Comparison of ENCODE assay signal across 1 cellular context in genomic region chr2:74483675-74484164, GRCh38.
A peak's percentile ranks its signal among the peaks of the same experiment; 100 is the strongest.
TF ChIP-seq lines count a peak whose summit lies in the region.

No MANE protein-coding gene starts in this region.

TF ChIP-seq in HepG2, 621 proteins besides CTCF, POLR2A, EP300 and RAD21:
- TF ChIP-seq CHD4 (IDR thresholded peaks at IDR 0.05; ENCODE audit: borderline replicate concordance, low read length) (0 out of 2 replicates have a peak, but pooled peaks have one; percentile 19), ZMYM3 (CRISPR knock-in tag; IDR thresholded peaks at IDR 0.05) (0 out of 2 replicates have a peak, but pooled peaks have one; percentile 21), TRAFD1 (CRISPR knock-in tag; IDR thresholded peaks at IDR 0.05; ENCODE audit: borderline replicate concordance) (peak; percentile 13; the same call in 1 of the 2 replicates), ZNF121 (CRISPR knock-in tag; IDR thresholded peaks at IDR 0.05) (peak; percentile 98), ZNF362 (CRISPR knock-in tag; IDR thresholded peaks at IDR 0.05; ENCODE audit: borderline replicate concordance) (0 out of 2 replicates have a peak, but pooled peaks have one; percentile 27), HMGXB3 (CRISPR knock-in tag; IDR thresholded peaks at IDR 0.05; ENCODE audit: borderline replicate concordance) (0 out of 2 replicates have a peak, but pooled peaks have one; percentile 4), ZBTB38 (CRISPR knock-in tag; IDR thresholded peaks at IDR 0.05) (0 out of 2 replicates have a peak, but pooled peaks have one; percentile 40), ZNF292 (CRISPR knock-in tag; IDR thresholded peaks at IDR 0.05; ENCODE audit: borderline replicate concordance, low read depth) (0 out of 2 replicates have a peak, but pooled peaks have one; percentile 2), JUN (CRISPR knock-in tag; IDR thresholded peaks at IDR 0.05) (0 out of 2 replicates have a peak, but pooled peaks have one; percentile 24)
- TF ChIP-seq, protein P1, sequence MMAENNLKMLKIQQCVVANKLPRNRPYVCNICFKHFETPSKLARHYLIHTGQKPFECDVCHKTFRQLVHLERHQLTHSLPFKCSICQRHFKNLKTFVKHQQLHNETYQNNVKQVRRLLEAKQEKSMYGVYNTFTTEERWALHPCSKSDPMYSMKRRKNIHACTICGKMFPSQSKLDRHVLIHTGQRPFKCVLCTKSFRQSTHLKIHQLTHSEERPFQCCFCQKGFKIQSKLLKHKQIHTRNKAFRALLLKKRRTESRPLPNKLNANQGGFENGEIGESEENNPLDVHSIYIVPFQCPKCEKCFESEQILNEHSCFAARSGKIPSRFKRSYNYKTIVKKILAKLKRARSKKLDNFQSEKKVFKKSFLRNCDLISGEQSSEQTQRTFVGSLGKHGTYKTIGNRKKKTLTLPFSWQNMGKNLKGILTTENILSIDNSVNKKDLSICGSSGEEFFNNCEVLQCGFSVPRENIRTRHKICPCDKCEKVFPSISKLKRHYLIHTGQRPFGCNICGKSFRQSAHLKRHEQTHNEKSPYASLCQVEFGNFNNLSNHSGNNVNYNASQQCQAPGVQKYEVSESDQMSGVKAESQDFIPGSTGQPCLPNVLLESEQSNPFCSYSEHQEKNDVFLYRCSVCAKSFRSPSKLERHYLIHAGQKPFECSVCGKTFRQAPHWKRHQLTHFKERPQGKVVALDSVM (CRISPR knock-in tag; IDR thresholded peaks at IDR 0.05), result peak; percentile 69
